8 cellular contexts compared by ENCODE assay signal in genomic region chr12:131894313-131894860, GRCh38. TPM values are rescaled to one million over a fixed set of nuclear protein-coding genes. Genes with fewer than 3 reads are reported as not detected.
DNase-seq lines count a peak whose midpoint lies in the region; ATAC-seq and TF ChIP-seq lines count a peak whose summit lies in the region.

ULK1 (plus strand) TSS chr12:131894622; CDS start chr12:131895002, 380 bp downstream.

- H3K27me3 ChIP-seq in OCI-LY1 (ENCODE audit: insufficient read depth, low read length) (no peaks in the 10 kb centered on the region), mononuclear cell (ENCODE audit: insufficient read depth, low read length) (no peaks in the 10 kb centered on the region)

- H3K9me3 ChIP-seq in OCI-LY1 (ENCODE audit: low read length) (no peaks in the 10 kb centered on the region), mononuclear cell (ENCODE audit: low read depth, low read length) (no peaks in the 10 kb centered on the region)

- H3K36me3 ChIP-seq in OCI-LY1 (ENCODE audit: insufficient read depth, low read length), result no peaks in the 10 kb centered on the region; the same call in 1 of the 2 replicates

- no peaks in the 10 kb centered on the region for H3K9me2 ChIP-seq in OCI-LY1 (ENCODE audit: low read depth, low read length)

- peak within 1 kb of the TSS; percentile 67 for H3K9ac ChIP-seq in OCI-LY1 (ENCODE audit: low read length)

- no peaks in the 10 kb centered on the region for H3K79me2 ChIP-seq in OCI-LY1 (ENCODE audit: insufficient read depth, low read length)

- ATAC-seq in GM21528 (IDR thresholded peaks at IDR 0.05; ENCODE audit: low FRiP score, unreplicated experiment), result peak; percentile 77

- H3F3A ChIP-seq in OCI-LY1 (ENCODE audit: insufficient read depth, low read length), result no peaks in the 10 kb centered on the region

- no peak within 1 kb of the TSS for H2AFZ ChIP-seq in OCI-LY1 (ENCODE audit: low read length)

- no peak within 1 kb of the TSS for H3K27ac ChIP-seq in OCI-LY1 (ENCODE audit: low read depth, low read length, poor library complexity, severe bottlenecking)

- H4K20me1 ChIP-seq in OCI-LY1 (ENCODE audit: insufficient read depth, low read length), result no peaks in the 10 kb centered on the region

- H3K4me3 ChIP-seq in OCI-LY1 (ENCODE audit: low read depth, low read length, poor library complexity, severe bottlenecking) (peak within 1 kb of the TSS; percentile 67), mononuclear cell (ENCODE audit: low read length) (peak within 1 kb of the TSS; percentile 54)

- DNase-seq in DMS 273 treated with DMSO at 0.1 percent for 48 hours (lab: John Stamatoyannopoulos, UW) (peak; percentile 54), HuH-7.5 (ENCODE audit: low spot score) (peak; percentile 97), epidermal melanocyte (ENCODE audit: insufficient read length, low spot score) (peak; percentile 99)
- peak; percentile 97 for DNase-seq in activated CD8-positive, alpha-beta memory T cell treated with anti-CD3 and anti-CD28 coated beads, Interleukin-2, amount 50 U/mL, for 48 hours
- DNase-seq in stimulated activated CD8-positive, alpha-beta memory T cell treated with anti-CD3 and anti-CD28 coated beads, Interleukin-2, amount 100 ng/mL, for 48 hours (ENCODE audit: low read depth in 2 of 2), result peak; percentile 90 to 94

- TF ChIP-seq CTCF in OCI-LY1 (IDR thresholded peaks at IDR 0.05; ENCODE audit: low read length), result no peak

- peaks cover 16% of the 10 kb centered on the region for H3K4me1 ChIP-seq in OCI-LY1 (ENCODE audit: insufficient read depth, low read length, severe bottlenecking)
- H3K4me1 ChIP-seq in mononuclear cell (ENCODE audit: insufficient read depth, low read length), result peaks cover 28% of the 10 kb centered on the region

- H3K4me2 ChIP-seq in OCI-LY1 (ENCODE audit: low read length), result peak within 1 kb of the TSS; percentile 83

RNA-seq across cellular contexts. Expression of gene ULK1, which starts in this region (rescaled TPM):
- total RNA-seq in mononuclear cell, result 25.8 TPM
